In genomic region chr4:166941629-166942028, GRCh38 we compare ENCODE assay signal across 15 cellular contexts.
DNase-seq lines count a peak whose midpoint lies in the region; ATAC-seq and TF ChIP-seq lines count a peak whose summit lies in the region.
"Had no signal": no experiment of that assay in that cellular context is flagged by ENCODE, and none has a peak within 500 bp of the region (broad histone marks: within the 10 kb centered on the region; RNA-seq: fewer than 3 reads in every experiment).

No MANE protein-coding gene starts in this region.

- no peaks in the 10 kb centered on the region for H3K79me2 ChIP-seq in osteoblast (ENCODE audit: insufficient read depth, low read length)

- H3K9me3 ChIP-seq in adipocyte (ENCODE audit: control insufficient read depth, low read length), result no peaks in the 10 kb centered on the region
- no peaks in the 10 kb centered on the region for H3K9me3 ChIP-seq in right cardiac atrium (ENCODE audit: control insufficient read depth, low read length)
- H3K9me3 ChIP-seq in osteoblast (ENCODE audit: low read depth, low read length), result no peaks in the 10 kb centered on the region
- H3K9me3 ChIP-seq: prostate gland had no signal

- no peaks in the 10 kb centered on the region for H3K36me3 ChIP-seq in adipocyte (ENCODE audit: control insufficient read depth, insufficient read depth, low read length, severe bottlenecking)
- no peaks in the 10 kb centered on the region for H3K36me3 ChIP-seq in osteoblast (ENCODE audit: insufficient read depth, low read length)
- H3K36me3 ChIP-seq: prostate gland had no signal

- H3K27ac ChIP-seq in right cardiac atrium (ENCODE audit: low read length) (no peak overlapping the region), osteoblast (ENCODE audit: low read depth, low read length) (no peak overlapping the region)
- H3K27ac ChIP-seq: prostate gland had no signal

- H3K4me1 ChIP-seq in adipocyte (ENCODE audit: control insufficient read depth, insufficient read depth, low read length), result no peaks in the 10 kb centered on the region
- H3K4me1 ChIP-seq in right cardiac atrium (ENCODE audit: control insufficient read depth, insufficient read depth, low read length), result no peaks in the 10 kb centered on the region
- H3K4me1 ChIP-seq in osteoblast (ENCODE audit: insufficient read depth, low read length), result no peaks in the 10 kb centered on the region
- H3K4me1 ChIP-seq: prostate gland had no signal

- 73% methylated on average over 6 of the region's 6 CpGs for WGBS in right cardiac atrium

- no peak overlapping the region for H2AFZ ChIP-seq in osteoblast (ENCODE audit: low read length)

- no peak overlapping the region for H3K4me2 ChIP-seq in osteoblast (ENCODE audit: insufficient read depth, low read length)

- H4K20me1 ChIP-seq in osteoblast (ENCODE audit: insufficient read depth, low read length), result no peaks in the 10 kb centered on the region

- intact Hi-C loops in right cardiac atrium (cut with DNase I), result no loop called here

- ATAC-seq in GM19351 (IDR thresholded peaks at IDR 0.05; ENCODE audit: unreplicated experiment) (peak; percentile 53), HG03095 (IDR thresholded peaks at IDR 0.05; ENCODE audit: unreplicated experiment) (peak; percentile 46), right cardiac atrium (no peak), HG03097 (IDR thresholded peaks at IDR 0.05; ENCODE audit: low FRiP score, unreplicated experiment) (no peak)

- TF ChIP-seq CTCF in osteoblast (IDR thresholded peaks at IDR 0.05; ENCODE audit: extremely low read depth, low read depth, low read length), result no peak

- DNase-seq in Daoy (ENCODE audit: low read depth) (peak; percentile 61), adipocyte (ENCODE audit: low read depth) (peak; percentile 60), right cardiac atrium (no peak), pons (ENCODE audit: low spot score) (no peak), osteoblast (ENCODE audit: insufficient read length, low spot score, missing footprints) (no peak)
- DNase-seq: activated gamma-delta T cell; AML-193; GF-D8; NCI-H1105; NK-92 treated with Interleukin-12 subunit alpha and Interleukin-12 subunit beta, amount 100 ng/mL, for 24 hours had no signal

- no peaks in the 10 kb centered on the region for H3K27me3 ChIP-seq in adipocyte (replicated peaks; ENCODE audit: control insufficient read depth, insufficient read depth, low read length)
- no peaks in the 10 kb centered on the region for H3K27me3 ChIP-seq in right cardiac atrium (ENCODE audit: control insufficient read depth, insufficient read depth)
- H3K27me3 ChIP-seq in osteoblast (ENCODE audit: insufficient read depth, low read length), result no peaks in the 10 kb centered on the region

- no peak overlapping the region for H3K4me3 ChIP-seq in adipocyte (ENCODE audit: low read length)
- H3K4me3 ChIP-seq in right cardiac atrium (ENCODE audit: low read length), result no peak overlapping the region
- H3K4me3 ChIP-seq in osteoblast (ENCODE audit: insufficient read depth, low read length), result no peak overlapping the region
- H3K4me3 ChIP-seq: lung, prostate gland had no signal

- H3K9ac ChIP-seq in adipocyte (ENCODE audit: low read length), result no peak overlapping the region

Comparison
In these comparisons a context has a peak if more than half of its experiments do, and no peak if none do; other contexts are left out.
1. DNase-seq: peak in Daoy (single experiment) and adipocyte (single experiment); none in right cardiac atrium (0 of 3), pons (single experiment) and osteoblast (single experiment).
2. ATAC-seq: peak in GM19351 (single experiment) and HG03095 (single experiment); none in right cardiac atrium (0 of 2) and HG03097 (single experiment).